25 cellular contexts compared by ENCODE assay signal in the genomic region with DNA sequence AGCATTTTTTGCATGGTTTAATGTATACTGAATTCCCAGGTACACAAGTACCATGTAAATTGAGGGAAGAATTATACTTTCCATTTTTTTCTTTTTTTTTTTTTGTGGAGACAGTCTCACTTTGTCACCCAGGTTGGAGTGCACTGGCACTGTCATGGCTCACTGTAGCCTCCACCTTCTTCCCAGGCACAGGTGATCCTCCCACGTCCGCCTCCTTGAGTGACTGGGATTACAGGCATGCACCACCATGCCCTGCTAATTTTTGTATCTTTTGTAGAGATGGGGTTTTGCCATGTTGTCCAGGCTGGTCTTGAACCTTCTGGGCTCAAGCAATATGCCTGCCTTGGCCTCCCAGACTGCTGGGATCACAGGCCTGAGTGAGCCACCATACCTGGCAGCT.
A peak's percentile ranks its signal among the peaks of the same experiment; 100 is the strongest.
DNase-seq lines count a peak whose midpoint lies in the region; ATAC-seq and TF ChIP-seq lines count a peak whose summit lies in the region.
"Had no signal": no experiment of that assay in that cellular context is flagged by ENCODE, and none has a peak within 500 bp of the region (broad histone marks: within the 10 kb centered on the region; RNA-seq: fewer than 3 reads in every experiment).

No MANE protein-coding gene starts in this region.

- DNase-seq in activated naive CD4-positive, alpha-beta T cell (lab: John Stamatoyannopoulos, UW) = no peak
- DNase-seq in NB4 (ENCODE audit: low read depth) = no peak
- no peak for DNase-seq in effector memory CD8-positive, alpha-beta T cell
- no peak for DNase-seq in stimulated activated naive CD8-positive, alpha-beta T cell treated with anti-CD3 and anti-CD28 coated beads, Interleukin-15, amount 100 ng/mL, for 72 hours
- no peak for DNase-seq in HUDEP-2 (lab: John Stamatoyannopoulos, UW; ENCODE audit: unreplicated experiment in 76 of 76)
- DNase-seq in cortex of kidney (lab: John Stamatoyannopoulos, UW) = no peak
- DNase-seq: activated CD4-positive, alpha-beta T cell treated with anti-CD3 and anti-CD28 coated beads, Interleukin-2, amount 10 ng/mL, durations not matched to agents 24 days and 14 days; activated naive CD8-positive, alpha-beta T cell treated with anti-CD3 and anti-CD28 coated beads, Interleukin-2, amount 10 ng/mL, durations not matched to agents 7 days and 5 days; Caco-2; central memory CD4-positive, alpha-beta T cell; NCI-H1092; NCI-H1694; SHP77 treated with DMSO at 0.1 percent for 48 hours; T1000; WERI-Rb-1 had no signal

- peak overlapping the region; percentile 99 for H3K4me3 ChIP-seq in NB4 (ENCODE audit: low read depth, low read length)
- H3K4me3 ChIP-seq: BLaER1, neural progenitor cell, right atrium auricular region, smooth muscle cell, tibial nerve had no signal

- no peaks in the 10 kb centered on the region for H3K27me3 Mint-ChIP-seq in activated naive CD4-positive, alpha-beta T cell treated with anti-CD3 and anti-CD28 coated beads, Interleukin-2, amount 50 U/mL, for 24 hours
- no peaks in the 10 kb centered on the region for H3K27me3 Mint-ChIP-seq in effector memory CD8-positive, alpha-beta T cell
- H3K27me3 Mint-ChIP-seq in stimulated activated naive CD8-positive, alpha-beta T cell treated with anti-CD3 and anti-CD28 coated beads, Interleukin-15, amount 100 ng/mL, for 72 hours = no peaks in the 10 kb centered on the region
- H3K27me3 Mint-ChIP-seq: activated CD4-positive, alpha-beta T cell treated with anti-CD3 and anti-CD28 coated beads, Interleukin-2, amount 10 ng/mL, durations not matched to agents 24 days and 14 days; activated naive CD8-positive, alpha-beta T cell treated with anti-CD3 and anti-CD28 coated beads, Interleukin-2, amount 10 ng/mL, durations not matched to agents 7 days and 5 days; memory B cell had no signal

- no peak overlapping the region for H3K27ac Mint-ChIP-seq in activated naive CD4-positive, alpha-beta T cell treated with anti-CD3 and anti-CD28 coated beads, Interleukin-2, amount 50 U/mL, for 24 hours
- H3K27ac Mint-ChIP-seq in effector memory CD8-positive, alpha-beta T cell = peak overlapping the region; percentile 22 to 65
- peak overlapping the region; percentile 46 to 67 for H3K27ac Mint-ChIP-seq in stimulated activated naive CD8-positive, alpha-beta T cell treated with anti-CD3 and anti-CD28 coated beads, Interleukin-15, amount 100 ng/mL, for 72 hours
- H3K27ac Mint-ChIP-seq: activated CD4-positive, alpha-beta T cell treated with anti-CD3 and anti-CD28 coated beads, Interleukin-2, amount 10 ng/mL, durations not matched to agents 24 days and 14 days; activated naive CD8-positive, alpha-beta T cell treated with anti-CD3 and anti-CD28 coated beads, Interleukin-2, amount 10 ng/mL, durations not matched to agents 7 days and 5 days; memory B cell; neural progenitor cell had no signal

- no peak for TF ChIP-seq CTCF in NB4 (IDR thresholded peaks at IDR 0.05; ENCODE audit: low read depth, low read length)

- peak overlapping the region; percentile 39 for H3K4me3 Mint-ChIP-seq in activated naive CD4-positive, alpha-beta T cell treated with anti-CD3 and anti-CD28 coated beads, Interleukin-2, amount 50 U/mL, for 24 hours
- H3K4me3 Mint-ChIP-seq in effector memory CD8-positive, alpha-beta T cell = no peak overlapping the region
- peak overlapping the region in 1 of 2 donors; percentile 8 for H3K4me3 Mint-ChIP-seq in stimulated activated naive CD8-positive, alpha-beta T cell treated with anti-CD3 and anti-CD28 coated beads, Interleukin-15, amount 100 ng/mL, for 72 hours
- H3K4me3 Mint-ChIP-seq: activated CD4-positive, alpha-beta T cell treated with anti-CD3 and anti-CD28 coated beads, Interleukin-2, amount 10 ng/mL, durations not matched to agents 24 days and 14 days; activated naive CD8-positive, alpha-beta T cell treated with anti-CD3 and anti-CD28 coated beads, Interleukin-2, amount 10 ng/mL, durations not matched to agents 7 days and 5 days; memory B cell; neural progenitor cell had no signal

- ATAC-seq in effector memory CD8-positive, alpha-beta T cell (replicated peaks) = no peak
- ATAC-seq in stimulated activated naive CD8-positive, alpha-beta T cell treated with anti-CD3 and anti-CD28 coated beads, Interleukin-15, amount 100 ng/mL, for 72 hours = no peak
- ATAC-seq in GM21447 (IDR thresholded peaks at IDR 0.05; ENCODE audit: unreplicated experiment) = no peak
- ATAC-seq: HCT116, left lobe of liver had no signal

- peaks cover 28% of the 10 kb centered on the region for H3K36me3 Mint-ChIP-seq in activated naive CD4-positive, alpha-beta T cell treated with anti-CD3 and anti-CD28 coated beads, Interleukin-2, amount 50 U/mL, for 24 hours
- H3K36me3 Mint-ChIP-seq in effector memory CD8-positive, alpha-beta T cell (ENCODE audit: insufficient read depth) = peaks cover 46% of the 10 kb centered on the region

- no peak for TF ChIP-seq POLR2A in NB4 (IDR thresholded peaks at IDR 0.05; ENCODE audit: extremely low read depth, insufficient read length)

- H3K9me3 Mint-ChIP-seq in activated naive CD4-positive, alpha-beta T cell treated with anti-CD3 and anti-CD28 coated beads, Interleukin-2, amount 50 U/mL, for 24 hours = no peaks in the 10 kb centered on the region
- H3K9me3 Mint-ChIP-seq in effector memory CD8-positive, alpha-beta T cell = no peaks in the 10 kb centered on the region
- H3K9me3 Mint-ChIP-seq in stimulated activated naive CD8-positive, alpha-beta T cell treated with anti-CD3 and anti-CD28 coated beads, Interleukin-15, amount 100 ng/mL, for 72 hours = no peaks in the 10 kb centered on the region
- H3K9me3 Mint-ChIP-seq: activated CD4-positive, alpha-beta T cell treated with anti-CD3 and anti-CD28 coated beads, Interleukin-2, amount 10 ng/mL, durations not matched to agents 24 days and 14 days; activated naive CD8-positive, alpha-beta T cell treated with anti-CD3 and anti-CD28 coated beads, Interleukin-2, amount 10 ng/mL, durations not matched to agents 7 days and 5 days; memory B cell; neural progenitor cell had no signal

- peaks cover 31% of the 10 kb centered on the region for H3K4me1 Mint-ChIP-seq in activated naive CD4-positive, alpha-beta T cell treated with anti-CD3 and anti-CD28 coated beads, Interleukin-2, amount 50 U/mL, for 24 hours
- peaks cover 19 to 28% of the 10 kb centered on the region in 2 donors for H3K4me1 Mint-ChIP-seq in effector memory CD8-positive, alpha-beta T cell (ENCODE audit: low read depth in 2 of 2)
- peaks cover 37% of the 10 kb centered on the region for H3K4me1 Mint-ChIP-seq in stimulated activated naive CD8-positive, alpha-beta T cell treated with anti-CD3 and anti-CD28 coated beads, Interleukin-15, amount 100 ng/mL, for 72 hours
